Comparison of ENCODE assay signal across 8 cellular contexts in genomic region chr14:49619730-49620129, GRCh38. TPM values are rescaled to one million over a fixed set of nuclear protein-coding genes. Genes with fewer than 3 reads are reported as not detected.
DNase-seq lines count a peak whose midpoint lies in the region; ATAC-seq and TF ChIP-seq lines count a peak whose summit lies in the region.

No MANE protein-coding gene starts in this region.

- H2BK5ac ChIP-seq in IMR-90 (ENCODE audit: low read depth, low read length, poor library complexity, severe bottlenecking): peak overlapping the region; percentile 79

- ATAC-seq in IMR-90 (ENCODE audit: low read depth): no peak
- ATAC-seq in HG03139 (IDR thresholded peaks at IDR 0.05; ENCODE audit: unreplicated experiment): no peak
- ATAC-seq in HG02884 (IDR thresholded peaks at IDR 0.05; ENCODE audit: unreplicated experiment): no peak
- no peak for ATAC-seq in GM19452 (IDR thresholded peaks at IDR 0.05; ENCODE audit: unreplicated experiment)

- no peak overlapping the region for H2BK20ac ChIP-seq in IMR-90 (ENCODE audit: low read depth, low read length)

- dilution Hi-C loops in IMR-90 (cut with HindIII; ENCODE audit: low sequenced_read_pairs, unreplicated experiment): no loop called here

- H3K56ac ChIP-seq in IMR-90 (ENCODE audit: extremely low read depth, insufficient read depth, low read length): peak overlapping the region; percentile 94

- H3K79me1 ChIP-seq in IMR-90 (ENCODE audit: low read depth in 1 of 2, low read length in 2 of 2): peaks cover 8 to 55% of the 10 kb centered on the region in 2 experiments; a peak in 3 of 4 replicates

- H2BK120ac ChIP-seq in IMR-90 (ENCODE audit: low read depth, low read length): no peak overlapping the region

- peaks cover 7% of the 10 kb centered on the region for H3K9me1 ChIP-seq in IMR-90 (ENCODE audit: insufficient read depth, low read length)

- H3K4me2 ChIP-seq in IMR-90 (ENCODE audit: low read depth, low read length): peak overlapping the region; percentile 82

- peak overlapping the region; percentile 84 for H3K4me3 ChIP-seq in ACC112 (ENCODE audit: low read depth, low read length)
- peak overlapping the region; percentile 75 for H3K4me3 ChIP-seq in IMR-90 (ENCODE audit: insufficient read depth, low read depth, low read length)
- H3K4me3 ChIP-seq in muscle layer of colon (ENCODE audit: low read depth in 1 of 2, low read length in 2 of 2): peak overlapping the region; percentile 92 to 99

- no peak for TF ChIP-seq CTCF in IMR-90 (conservative IDR thresholded peaks at IDR 0.05; ENCODE audit: low read depth, low read length)

- no CpG with 5 or more reads among the region's 11 CpGs for WGBS in IMR-90 (ENCODE audit: extremely low coverage in 2 of 2, insufficient read length in 1 of 2), 2 experiments

- peaks cover 46% of the 10 kb centered on the region for H4K20me1 ChIP-seq in IMR-90 (ENCODE audit: insufficient read depth, low read length)

- H3K36me3 ChIP-seq in ACC112 (ENCODE audit: insufficient read depth, low read length) (peaks cover 12% of the 10 kb centered on the region; the same call in 1 of the 2 replicates), IMR-90 (ENCODE audit: control insufficient read depth, insufficient read depth, low read length) (peaks cover 11% of the 10 kb centered on the region), muscle layer of colon (ENCODE audit: insufficient read depth, low read length) (peaks cover 8% of the 10 kb centered on the region)

- H4K91ac ChIP-seq in IMR-90 (ENCODE audit: insufficient read depth, low read depth, low read length): peak overlapping the region; percentile 87

- DNase-seq in IMR-90 (no peak), caudate nucleus (lab: John Stamatoyannopoulos, UW) (no peak), NCI-H345 treated with DMSO at 0.1 percent for 48 hours (lab: John Stamatoyannopoulos, UW; ENCODE audit: unreplicated experiment) (no peak)

- H3K4me1 ChIP-seq in ACC112 (ENCODE audit: control insufficient read depth, insufficient read depth, low read length, unreplicated experiment) (peaks cover 31% of the 10 kb centered on the region), IMR-90 (ENCODE audit: control insufficient read depth, insufficient read depth, low read length) (peaks cover 13% of the 10 kb centered on the region), muscle layer of colon (ENCODE audit: insufficient read depth, low read length) (peaks cover 29% of the 10 kb centered on the region)

- intact Hi-C loops in IMR-90 (cut with micrococcal nuclease): loop anchor here (2.0 kb wide), 1 partner anchor 157 kb away; no protein-coding TSS in a partner anchor

- H3K27ac ChIP-seq in ACC112 (ENCODE audit: low read depth, low read length) (peak overlapping the region; percentile 90), IMR-90 (ENCODE audit: insufficient read depth, low read length) (peak overlapping the region; percentile 91), caudate nucleus (ENCODE audit: low read depth, low read length) (peak overlapping the region; percentile 93), muscle layer of colon (ENCODE audit: low read depth, low read length) (peak overlapping the region; percentile 97)

- peak overlapping the region; percentile 2; the same call in 1 of the 2 replicates for H4K5ac ChIP-seq in IMR-90 (ENCODE audit: low read depth, low read length)

- H3K18ac ChIP-seq in IMR-90 (ENCODE audit: low read depth, low read length): no peak overlapping the region

- CTCF ChIA-PET in IMR-90 (lab: Yijun Ruan, JAX): interaction anchor here (1.1 kb wide), 1 partner anchor 10 kb away, joined by 3 read pairs; no protein-coding TSS in a partner anchor

- in situ Hi-C loops in IMR-90 (cut with MboI; ENCODE audit: low sequenced_read_pairs): no loop called here

- no peak overlapping the region for H2AFZ ChIP-seq in ACC112 (ENCODE audit: low read length, unreplicated experiment)
- H2AFZ ChIP-seq in IMR-90 (replicated peaks; ENCODE audit: low read length, poor library complexity): no peak overlapping the region

- H2AK9ac ChIP-seq in IMR-90 (replicated peaks; ENCODE audit: low read depth, low read length, poor library complexity): peak overlapping the region; percentile 92

- peak overlapping the region; percentile 81; the same call in 1 of the 2 replicates for H3K23ac ChIP-seq in IMR-90 (ENCODE audit: low read depth, low read length)

- POLR2A ChIA-PET in IMR-90 (lab: Charles Lee; ENCODE audit: unreplicated experiment): no interaction called here

- TF ChIP-seq RAD21 in IMR-90 (IDR thresholded peaks at IDR 0.05; ENCODE audit: low read length): no peak

- H2BK15ac ChIP-seq in IMR-90 (ENCODE audit: low read depth, low read length): no peak overlapping the region

- peaks cover 68% of the 10 kb centered on the region for H3K79me2 ChIP-seq in ACC112 (ENCODE audit: control insufficient read depth, insufficient read depth, low read length, unreplicated experiment)

- peak overlapping the region; percentile 89 for H3K14ac ChIP-seq in IMR-90 (replicated peaks; ENCODE audit: low read depth, low read length)

- H3K4ac ChIP-seq in IMR-90 (ENCODE audit: low read depth, low read length): peak overlapping the region; percentile 93

- peak overlapping the region; percentile 68 to 86; a peak in 2 of 4 replicates for H4K8ac ChIP-seq in IMR-90 (ENCODE audit: low read depth in 2 of 2, low read length in 2 of 2)

- TF ChIP-seq POLR2A in IMR-90 (IDR thresholded peaks at IDR 0.05; ENCODE audit: low read depth, low read length): no peak

- peak overlapping the region; percentile 31; the same call in 1 of the 2 replicates for H2AK5ac ChIP-seq in IMR-90 (ENCODE audit: low read depth, low read length)

- H3K9me3 ChIP-seq in IMR-90 (ENCODE audit: control insufficient read depth, insufficient read depth, low read length) (no peaks in the 10 kb centered on the region), muscle layer of colon (ENCODE audit: low read length) (no peaks in the 10 kb centered on the region)

- BruUV-seq in IMR-90 (replicated peaks; lab: Mats Ljungman, UMichigan): no TSS peak

- H3K27me3 ChIP-seq in ACC112 (ENCODE audit: insufficient read depth, low read length): no peaks in the 10 kb centered on the region
- H3K27me3 ChIP-seq in IMR-90 (ENCODE audit: control insufficient read depth, insufficient read depth, low read length): no peaks in the 10 kb centered on the region
- H3K27me3 ChIP-seq in muscle layer of colon (ENCODE audit: control insufficient read depth in 1 of 2, insufficient read depth in 2 of 2, low read length in 2 of 2): no peaks in the 10 kb centered on the region

- H3K9ac ChIP-seq in IMR-90 (ENCODE audit: low read depth, low read length): peak overlapping the region; percentile 92
- peak overlapping the region; percentile 99 for H3K9ac ChIP-seq in muscle layer of colon (ENCODE audit: low read length)

TF ChIP-seq in IMR-90, 13 proteins besides CTCF, POLR2A, EP300 and RAD21:
- TF ChIP-seq CHD1 (IDR thresholded peaks at IDR 0.05; ENCODE audit: low read depth, low read length) (no peak), USF2 (IDR thresholded peaks at IDR 0.05; ENCODE audit: low read depth, low read length) (no peak), CEBPB (IDR thresholded peaks at IDR 0.05; ENCODE audit: low read depth, low read length) (no peak), ELK1 (IDR thresholded peaks at IDR 0.05; ENCODE audit: borderline replicate concordance, low read depth, low read length) (no peak), FOS (IDR thresholded peaks at IDR 0.05; ENCODE audit: low read depth, low read length) (no peak), RCOR1 (IDR thresholded peaks at IDR 0.05; ENCODE audit: insufficient replicate concordance, low read length) (no peak), MAZ (IDR thresholded peaks at IDR 0.05; ENCODE audit: borderline replicate concordance, low read depth, low read length) (no peak)

RNA-seq across cellular contexts. Expression of gene RPL36AL, which starts 0.7 kb away (rescaled TPM):
- total RNA-seq in IMR-90 (2012; rRNA removed): 129 and 249 TPM in 2 replicates
- 313 and 346 TPM in 2 replicates for polyA plus RNA-seq in IMR-90 (2012; rRNA removed)
- polyA plus RNA-seq in IMR-90 (2012; cell fraction: cytosol; rRNA removed): 59.6 and 120 TPM in 2 replicates
- 7.6 and 69.5 TPM in 2 replicates for polyA plus RNA-seq in IMR-90 (2012; cell fraction: nucleus; rRNA removed; ENCODE audit: low replicate concordance)

RNA-seq across cellular contexts. Expression of gene MGAT2, which starts 0.9 kb away (rescaled TPM):
- total RNA-seq in IMR-90 (2012; rRNA removed): 67.6 and 73.6 TPM in 2 replicates
- polyA plus RNA-seq in IMR-90 (2012; rRNA removed): 35.0 and 36.6 TPM in 2 replicates
- 33.2 and 53.2 TPM in 2 replicates for polyA plus RNA-seq in IMR-90 (2012; cell fraction: cytosol; rRNA removed)
- 8.3 and 10.4 TPM in 2 replicates for polyA plus RNA-seq in IMR-90 (2012; cell fraction: nucleus; rRNA removed; ENCODE audit: low replicate concordance)

RNA-seq across cellular contexts. Expression of gene DNAAF2, which starts 15.3 kb away (rescaled TPM):
- total RNA-seq in IMR-90 (2012; rRNA removed): 4.1 and 7.5 TPM in 2 replicates
- 4.7 and 4.9 TPM in 2 replicates for polyA plus RNA-seq in IMR-90 (2012; rRNA removed)
- 5.0 and 5.1 TPM in 2 replicates for polyA plus RNA-seq in IMR-90 (2012; cell fraction: cytosol; rRNA removed)
- 2.1 and 3.5 TPM in 2 replicates for polyA plus RNA-seq in IMR-90 (2012; cell fraction: nucleus; rRNA removed; ENCODE audit: low replicate concordance)

RNA-seq across cellular contexts. Expression of gene LRR1, which starts 21.0 kb away (rescaled TPM):
- total RNA-seq in IMR-90 (2012; rRNA removed): 20.8 and 28.3 TPM in 2 replicates
- 11.6 and 13.1 TPM in 2 replicates for polyA plus RNA-seq in IMR-90 (2012; rRNA removed)
- 6.7 and 7.4 TPM in 2 replicates for polyA plus RNA-seq in IMR-90 (2012; cell fraction: cytosol; rRNA removed)
- 2.3 and 4.7 TPM in 2 replicates for polyA plus RNA-seq in IMR-90 (2012; cell fraction: nucleus; rRNA removed; ENCODE audit: low replicate concordance)

RNA-seq across cellular contexts. Expression of gene RPS29, which starts 33.5 kb away (rescaled TPM):
- total RNA-seq in IMR-90 (2012; rRNA removed): 318 and 794 TPM in 2 replicates
- polyA plus RNA-seq in IMR-90 (2012; rRNA removed): 8,930 and 10,393 TPM in 2 replicates
- 10.7 and 2,863 TPM in 2 replicates for polyA plus RNA-seq in IMR-90 (2012; cell fraction: cytosol; rRNA removed)
- polyA plus RNA-seq in IMR-90 (2012; cell fraction: nucleus; rRNA removed; ENCODE audit: low replicate concordance): 714 and 2,229 TPM in 2 replicates
